ENCODE assay signal across 9 cellular contexts in the genomic region with DNA sequence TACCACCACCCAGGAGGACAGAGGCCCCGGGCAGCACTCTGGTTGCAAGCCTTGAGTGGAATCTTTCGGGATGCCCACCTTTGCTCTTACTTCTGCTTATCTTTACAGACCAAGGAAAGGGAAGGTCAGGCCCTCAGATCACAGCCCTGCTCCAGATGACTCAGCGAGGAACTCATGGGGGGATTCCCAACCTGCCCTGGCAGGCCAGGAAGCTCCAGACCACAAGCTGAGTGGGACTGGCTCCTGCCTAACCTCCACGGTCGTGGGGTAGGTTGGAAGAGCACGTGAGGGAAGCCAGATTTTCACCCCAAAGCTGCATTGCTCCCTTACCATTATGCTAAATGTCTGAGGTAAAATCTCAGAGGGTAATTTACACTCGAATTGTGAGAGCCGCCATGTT. TPM values are rescaled to one million over a fixed set of nuclear protein-coding genes. Genes with fewer than 3 reads are reported as not detected.
DNase-seq lines count a peak whose midpoint lies in the region; ATAC-seq and TF ChIP-seq lines count a peak whose summit lies in the region.
"Had no signal": no experiment of that assay in that cellular context is flagged by ENCODE, and none has a peak within 500 bp of the region (broad histone marks: within the 10 kb centered on the region; RNA-seq: fewer than 3 reads in every experiment).

No MANE protein-coding gene starts in this region.

- intact Hi-C loops in ovary (cut with DNase I): no loop called here

- H3K4me1 ChIP-seq in foreskin keratinocyte (peaks cover 25% of the 10 kb centered on the region), upper lobe of left lung (peaks cover 78 to 98% (median 96%) of the 10 kb centered on the region in 4 donors), ovary (ENCODE audit: insufficient read depth) (peaks cover 53% of the 10 kb centered on the region)

- H3K27me3 ChIP-seq in foreskin keratinocyte (no peaks in the 10 kb centered on the region), upper lobe of left lung (no peaks in the 10 kb centered on the region), WERI-Rb-1 (ENCODE audit: insufficient read depth, low read depth, severe bottlenecking) (no peaks in the 10 kb centered on the region), ovary (no peaks in the 10 kb centered on the region)

- WGBS in upper lobe of left lung, 2 donors: 61 to 72% methylated on average over 8 of the region's 8 CpGs
- WGBS in ovary, 3 donors: 80 to 84% (median 82%) methylated on average over 8 of the region's 8 CpGs

- TF ChIP-seq EP300 in upper lobe of left lung (IDR thresholded peaks at IDR 0.05): no peak
- TF ChIP-seq EP300 in ovary (IDR thresholded peaks at IDR 0.05): no peak

- H3K4me3 ChIP-seq in upper lobe of left lung: no peak overlapping the region
- H3K4me3 ChIP-seq in WERI-Rb-1 (ENCODE audit: low read depth, low read length): no peak overlapping the region
- no peak overlapping the region for H3K4me3 ChIP-seq in ovary

- peak; percentile 59 to 68 for ATAC-seq in activated CD4-positive, CD25-positive, alpha-beta regulatory T cell treated with anti-CD3 and anti-CD28 coated beads, Interleukin-2, amount 50 U/mL, for 24 hours
- ATAC-seq in foreskin keratinocyte (peak; percentile 45), upper lobe of left lung (ENCODE audit: low FRiP score in 2 of 2) (no peak)

- peaks cover 0 to 12% (median 0%) of the 10 kb centered on the region in 4 donors for H3K36me3 ChIP-seq in upper lobe of left lung
- H3K36me3 ChIP-seq in WERI-Rb-1: peaks cover 2% of the 10 kb centered on the region
- no peaks in the 10 kb centered on the region for H3K36me3 ChIP-seq in ovary

- H3K27ac ChIP-seq in foreskin keratinocyte (peak overlapping the region; percentile 10), upper lobe of left lung (peak overlapping the region in 3 of 4 donors; percentile 60 to 75 (median 71)), WERI-Rb-1 (no peak overlapping the region), ovary (no peak overlapping the region)

- no peak for DNase-seq in activated CD4-positive, CD25-positive, alpha-beta regulatory T cell (lab: John Stamatoyannopoulos, UW)
- DNase-seq in activated CD4-positive, alpha-beta T cell treated with anti-CD3 and anti-CD28 coated beads, Interleukin-2, amount 50 U/mL, for 1 hour: peak; percentile 35
- no peak for DNase-seq in foreskin keratinocyte
- no peak for DNase-seq in upper lobe of left lung
- no peak for DNase-seq in WERI-Rb-1
- DNase-seq in ovary: no peak
- no peak for DNase-seq in mucosa of gallbladder (ENCODE audit: low spot score)
- DNase-seq: NCI-H69 had no signal

- no peaks in the 10 kb centered on the region for H3K9me3 ChIP-seq in upper lobe of left lung
- no peaks in the 10 kb centered on the region for H3K9me3 ChIP-seq in WERI-Rb-1 (ENCODE audit: severe bottlenecking)
- no peaks in the 10 kb centered on the region for H3K9me3 ChIP-seq in ovary

- TF ChIP-seq POLR2A in upper lobe of left lung (IDR thresholded peaks at IDR 0.05): no peak
- TF ChIP-seq POLR2A in ovary (IDR thresholded peaks at IDR 0.05): no peak

- no peak for TF ChIP-seq CTCF in foreskin keratinocyte (conservative IDR thresholded peaks at IDR 0.05)
- TF ChIP-seq CTCF in upper lobe of left lung (IDR thresholded peaks at IDR 0.05): no peak
- no peak for TF ChIP-seq CTCF in WERI-Rb-1 (IDR thresholded peaks at IDR 0.05; ENCODE audit: low read depth, low read length)
- no peak for TF ChIP-seq CTCF in ovary (IDR thresholded peaks at IDR 0.05)

RNA-seq across cellular contexts. Expression of gene TBC1D10A, which starts 11.8 kb away (rescaled TPM):
- 15.0 and 16.2 TPM in 2 replicates for total RNA-seq in foreskin keratinocyte
- 15.2 and 15.5 TPM in 2 replicates for polyA plus RNA-seq in foreskin keratinocyte
- total RNA-seq in upper lobe of left lung: 10 to 100 TPM; 22.6 to 61.0 (median 36.2) TPM
- total RNA-seq in ovary: 10 to 100 TPM; 19.6 to 39.3 (median 30.7) TPM
- 10 to 100 TPM in 1 of 2 donors, 1 to 10 TPM in 1; 6.1 to 28.1 TPM for polyA plus RNA-seq in ovary
- total RNA-seq in mucosa of gallbladder: 48.4 TPM

RNA-seq across cellular contexts. Expression of gene CASTOR1, which starts 25.6 kb away (rescaled TPM):
- total RNA-seq in foreskin keratinocyte (3.2 and 3.5 TPM in 2 replicates), upper lobe of left lung (10 to 100 TPM in 4 of 6 donors, 1 to 10 TPM in 2; 7.0 to 31.5 (median 22.1) TPM), ovary (10 to 100 TPM; 11.0 to 31.2 (median 20.6) TPM), mucosa of gallbladder (19.1 TPM)
- polyA plus RNA-seq in foreskin keratinocyte (2.4 and 3.1 TPM in 2 replicates), ovary (10 to 100 TPM in 1 of 2 donors, 1 to 10 TPM in 1; 3.1 to 22.0 TPM)

RNA-seq across cellular contexts. Expression of gene SF3A1, which starts 41.8 kb away (rescaled TPM):
- total RNA-seq in foreskin keratinocyte (81.3 and 82.2 TPM in 2 replicates), upper lobe of left lung (100 to 1,000 TPM in 4 of 6 donors, 10 to 100 TPM in 2; 89.1 to 204 (median 138) TPM), ovary (100 to 1,000 TPM in 5 of 7 donors, 10 to 100 TPM in 2; 36.4 to 211 (median 176) TPM), mucosa of gallbladder (179 TPM)
- polyA plus RNA-seq in foreskin keratinocyte (36.0 and 42.1 TPM in 2 replicates), ovary (10 to 100 TPM; 42.3 to 80.8 TPM)

RNA-seq across cellular contexts. Expression of gene CCDC157, which starts 41.9 kb away (rescaled TPM):
- total RNA-seq in foreskin keratinocyte (0.95 and 1.5 TPM in 2 replicates), upper lobe of left lung (10 to 100 TPM in 2 of 6 donors, 1 to 10 TPM in 4; 3.3 to 16.8 (median 7.9) TPM), ovary (10 to 100 TPM in 1 of 7 donors, 1 to 10 TPM in 6; 2.0 to 28.0 (median 2.7) TPM), mucosa of gallbladder (6.5 TPM)
- polyA plus RNA-seq in foreskin keratinocyte (1.5 and 1.7 TPM in 2 replicates), ovary (1 to 10 TPM in 1 of 2 donors, under 1 TPM in 1; 0.60 to 1.8 TPM)

RNA-seq across cellular contexts. Expression of gene OSM, which starts 48.3 kb away (rescaled TPM):
- total RNA-seq in foreskin keratinocyte (not detected in 2 replicates), upper lobe of left lung (10 to 100 TPM in 1 of 6 donors, 1 to 10 TPM in 4, under 1 TPM in 1; 0.98 to 11.7 (median 5.1) TPM), ovary (1 to 10 TPM in 4 of 7 donors, under 1 TPM in 2, not detected in 1; 0.73 to 4.5 (median 1.2) TPM), mucosa of gallbladder (4.7 TPM)
- polyA plus RNA-seq in foreskin keratinocyte (not detected in 2 replicates), ovary (under 1 TPM in 1 of 2 donors, not detected in 1; 0.46 TPM)

Comparison
In these comparisons a context has a peak if more than half of its experiments do, and no peak if none do; other contexts are left out.
1. ATAC-seq: peak in activated CD4-positive, CD25-positive, alpha-beta regulatory T cell treated with anti-CD3 and anti-CD28 coated beads, Interleukin-2, amount 50 U/mL, for 24 hours (2 of 2) and foreskin keratinocyte (single experiment); none in upper lobe of left lung (0 of 2).
2. H3K27ac ChIP-seq: peak in foreskin keratinocyte (single experiment) and upper lobe of left lung (3 of 4); none in WERI-Rb-1 (single experiment) and ovary (0 of 2).